33 cellular contexts compared by ENCODE assay signal in genomic region chr7:524800-525199, GRCh38.
"Had no signal": no experiment of that assay in that cellular context is flagged by ENCODE, and none has a peak within 500 bp of the region (broad histone marks: within the 10 kb centered on the region; RNA-seq: fewer than 3 reads in every experiment).

No MANE protein-coding gene starts in this region.

- H3K4me3 Mint-ChIP-seq: activated CD4-positive, alpha-beta memory T cell treated with anti-CD3 and anti-CD28 coated beads for 36 hours; activated CD4-positive, alpha-beta T cell treated with anti-CD3 and anti-CD28 coated beads for 36 hours; activated CD4-positive, alpha-beta T cell treated with anti-CD3 and anti-CD28 coated beads, Interleukin-2, amount 10 ng/mL, durations not matched to agents 24 days and 14 days; activated CD8-positive, alpha-beta memory T cell treated with anti-CD3 and anti-CD28 coated beads, Interleukin-2, amount 10 ng/mL, durations not matched to agents 7 days and 5 days; activated CD8-positive, alpha-beta T cell treated with anti-CD3 and anti-CD28 coated beads, Interleukin-2, amount 10 ng/mL, durations not matched to agents 7 days and 5 days; activated naive CD4-positive, alpha-beta T cell treated with anti-CD3 and anti-CD28 coated beads for 36 hours; activated naive CD8-positive, alpha-beta T cell; activated T-helper 1 cell treated with anti-CD3 and anti-CD28 coated beads, Interleukin-12 subunit alpha, Interleukin-12 subunit beta, Interleukin-2, Interleukin-4 antibody, amounts not matched to agents 30 ng/mL and 10 ng/mL and 1 ng/mL, durations not matched to agents 14 hours and 24 hours and 36 hours; effector memory CD8-positive, alpha-beta T cell; T-cell; T-helper 1 cell treated with Interleukin-12 subunit alpha and Interleukin-12 subunit beta and Interleukin-4 antibody, amounts not matched to agents 30 μg/mL and 1 μg/mL, for 36 hours had no signal

- ATAC-seq: activated CD4-positive, alpha-beta T cell treated with anti-CD3 and anti-CD28 coated beads for 36 hours; activated CD8-positive, alpha-beta memory T cell treated with anti-CD3 and anti-CD28 coated beads, Interleukin-2, amount 10 ng/mL, durations not matched to agents 7 days and 5 days; activated CD8-positive, alpha-beta T cell treated with anti-CD3 and anti-CD28 coated beads, Interleukin-2, amount 10 ng/mL, durations not matched to agents 7 days and 5 days; body of pancreas; effector memory CD8-positive, alpha-beta T cell; foreskin keratinocyte; gastrocnemius medialis; heart left ventricle; T-cell had no signal

- H3K27ac Mint-ChIP-seq: activated CD4-positive, alpha-beta memory T cell treated with anti-CD3 and anti-CD28 coated beads for 36 hours; activated CD4-positive, alpha-beta T cell treated with anti-CD3 and anti-CD28 coated beads for 36 hours; activated CD4-positive, alpha-beta T cell treated with anti-CD3 and anti-CD28 coated beads, Interleukin-2, amount 10 ng/mL, durations not matched to agents 24 days and 14 days; activated CD8-positive, alpha-beta memory T cell treated with anti-CD3 and anti-CD28 coated beads, Interleukin-2, amount 10 ng/mL, durations not matched to agents 7 days and 5 days; activated CD8-positive, alpha-beta T cell treated with anti-CD3 and anti-CD28 coated beads, Interleukin-2, amount 10 ng/mL, durations not matched to agents 7 days and 5 days; activated naive CD4-positive, alpha-beta T cell treated with anti-CD3 and anti-CD28 coated beads for 36 hours; activated naive CD8-positive, alpha-beta T cell; activated T-helper 1 cell treated with anti-CD3 and anti-CD28 coated beads, Interleukin-12 subunit alpha, Interleukin-12 subunit beta, Interleukin-2, Interleukin-4 antibody, amounts not matched to agents 30 ng/mL and 10 ng/mL and 1 ng/mL, durations not matched to agents 14 hours and 24 hours and 36 hours; activated T-helper 2 cell treated with anti-CD3 and anti-CD28 coated beads, Interferon-gamma antibody, Interleukin-2, Interleukin-4, amounts not matched to agents 10 μg/mL and 5 μg/mL and 100 μg/mL, durations not matched to agents 14 hours and 24 hours and 36 hours; effector memory CD8-positive, alpha-beta T cell; T-cell; T-helper 1 cell treated with Interleukin-12 subunit alpha and Interleukin-12 subunit beta and Interleukin-4 antibody, amounts not matched to agents 30 μg/mL and 1 μg/mL, for 36 hours had no signal

- H3K4me3 ChIP-seq: body of pancreas, esophagus muscularis mucosa, gastrocnemius medialis, heart left ventricle had no signal

- H3K27me3 ChIP-seq: body of pancreas, gastrocnemius medialis had no signal

- FAIRE-seq: colon had no signal

- H3K27me3 Mint-ChIP-seq: activated naive CD8-positive, alpha-beta T cell had no signal

- H3K27ac ChIP-seq: body of pancreas, esophagus muscularis mucosa, foreskin keratinocyte, gastrocnemius medialis, WERI-Rb-1 had no signal

- H3K36me3 Mint-ChIP-seq: activated CD4-positive, alpha-beta memory T cell treated with anti-CD3 and anti-CD28 coated beads for 36 hours; activated CD8-positive, alpha-beta memory T cell treated with anti-CD3 and anti-CD28 coated beads, Interleukin-2, amount 10 ng/mL, durations not matched to agents 7 days and 5 days; activated naive CD8-positive, alpha-beta T cell; T-cell had no signal

- DNase-seq: activated CD4-positive, alpha-beta memory T cell treated with anti-CD3 and anti-CD28 coated beads for 36 hours; activated CD4-positive, alpha-beta T cell treated with anti-CD3 and anti-CD28 coated beads for 36 hours; activated CD4-positive, alpha-beta T cell treated with anti-CD3 and anti-CD28 coated beads, Interleukin-2, amount 10 ng/mL, durations not matched to agents 24 days and 14 days; activated CD4-positive, CD25-positive, alpha-beta regulatory T cell; activated CD4-positive, CD25-positive, alpha-beta regulatory T cell treated with anti-CD3 and anti-CD28 coated beads, Interleukin-2, amount 50 U/mL, for 72 hours; activated CD8-positive, alpha-beta memory T cell treated with anti-CD3 and anti-CD28 coated beads, Interleukin-2, amount 10 ng/mL, durations not matched to agents 7 days and 5 days; activated CD8-positive, alpha-beta memory T cell treated with anti-CD3 and anti-CD28 coated beads, Interleukin-2, amount 50 U/mL, for 4 hours; activated CD8-positive, alpha-beta T cell treated with anti-CD3 and anti-CD28 coated beads, Interleukin-2, amount 10 ng/mL, durations not matched to agents 7 days and 5 days; activated effector memory CD4-positive, alpha-beta T cell treated with anti-CD3 and anti-CD28 coated beads, Interleukin-2, amount 50 U/mL, for 16 hours; activated naive CD4-positive, alpha-beta T cell treated with anti-CD3 and anti-CD28 coated beads for 36 hours; activated T-cell treated with anti-CD3 and anti-CD28 coated beads, Interleukin-2, amount 50 U/mL, for 1 hour; activated T-cell treated with anti-CD3 and anti-CD28 coated beads, Interleukin-2, amount 50 U/mL, for 48 hours; amniotic stem cell; body of pancreas; caudate nucleus; cortex of kidney; dermis blood vessel endothelial cell; effector CD4-positive, alpha-beta T cell; effector memory CD8-positive, alpha-beta T cell; erythroblast; foreskin keratinocyte; gastrocnemius medialis; glutamatergic neuron; heart left ventricle; T-cell; T1000; WERI-Rb-1 had no signal

- H3K36me3 ChIP-seq: esophagus muscularis mucosa, gastrocnemius medialis, heart left ventricle, WERI-Rb-1 had no signal

- H3K4me1 ChIP-seq: foreskin keratinocyte had no signal

- H3K9me3 Mint-ChIP-seq: activated CD4-positive, alpha-beta memory T cell treated with anti-CD3 and anti-CD28 coated beads for 36 hours; activated CD4-positive, alpha-beta T cell treated with anti-CD3 and anti-CD28 coated beads, Interleukin-2, amount 10 ng/mL, durations not matched to agents 24 days and 14 days; activated naive CD4-positive, alpha-beta T cell treated with anti-CD3 and anti-CD28 coated beads for 36 hours; activated T-helper 1 cell treated with anti-CD3 and anti-CD28 coated beads, Interleukin-12 subunit alpha, Interleukin-12 subunit beta, Interleukin-2, Interleukin-4 antibody, amounts not matched to agents 30 ng/mL and 10 ng/mL and 1 ng/mL, durations not matched to agents 14 hours and 24 hours and 36 hours; activated T-helper 2 cell treated with anti-CD3 and anti-CD28 coated beads, Interferon-gamma antibody, Interleukin-2, Interleukin-4, amounts not matched to agents 10 μg/mL and 5 μg/mL and 100 μg/mL, durations not matched to agents 14 hours and 24 hours and 36 hours; effector memory CD8-positive, alpha-beta T cell; T-cell; T-helper 1 cell treated with Interleukin-12 subunit alpha and Interleukin-12 subunit beta and Interleukin-4 antibody, amounts not matched to agents 30 μg/mL and 1 μg/mL, for 36 hours had no signal

- H3K9me3 ChIP-seq: gastrocnemius medialis had no signal
